Comparison of ENCODE assay signal across 28 cellular contexts in genomic region chr10:121531830-121532178, GRCh38.
A peak's percentile ranks its signal among the peaks of the same experiment; 100 is the strongest.
DNase-seq lines count a peak whose midpoint lies in the region; ATAC-seq, FAIRE-seq and TF ChIP-seq lines count a peak whose summit lies in the region.
"Had no signal": no experiment of that assay in that cellular context is flagged by ENCODE, and none has a peak within 500 bp of the region (broad histone marks: within the 10 kb centered on the region; RNA-seq: fewer than 3 reads in every experiment).

No MANE protein-coding gene starts in this region.

- no peak for FAIRE-seq in H1 (lab: Jason Lieb, UNC)
- FAIRE-seq: A549, GM12892 had no signal

- H3K27ac ChIP-seq in H9 (ENCODE audit: insufficient read length, low read depth, low read length) (no peak overlapping the region), H1 (ENCODE audit: low read depth, low read length) (no peak overlapping the region), substantia nigra (ENCODE audit: low read depth, low read length, poor library complexity, severe bottlenecking) (peak overlapping the region; percentile 99), heart left ventricle (no peak overlapping the region)
- H3K27ac ChIP-seq: A549; BLaER1 treated with 17β-estradiol and CSF1 and Interleukin-3, amounts not matched to agents 10 nM and 100 nM; SJCRH30 had no signal

- peaks cover 11% of the 10 kb centered on the region; the same call in 1 of the 2 replicates for H3K79me2 ChIP-seq in H9 (ENCODE audit: insufficient read depth, low read length)
- H3K79me2 ChIP-seq in H1 (ENCODE audit: control insufficient read depth in 1 of 2, insufficient read depth in 2 of 2, low read length in 2 of 2) = peaks cover 4 to 89% of the 10 kb centered on the region in 2 experiments; a peak in 3 of 4 replicates

- H3K27ac Mint-ChIP-seq in H9 (peak overlapping the region; percentile 63 to 86 (median 66); a peak in 2 of 7 replicates), WTC11 (0 out of 2 replicates have a peak overlapping the region, but pooled peaks have one; percentile 13), endothelial cell (ENCODE audit: unreplicated experiment) (no peak overlapping the region)
- no peak overlapping the region for H3K27ac Mint-ChIP-seq in activated naive CD8-positive, alpha-beta T cell treated with anti-CD3 and anti-CD28 coated beads, Interleukin-2, amount 50 U/mL, for 24 hours
- H3K27ac Mint-ChIP-seq: CD4-positive, alpha-beta memory T cell had no signal

- H3K9ac ChIP-seq in H9 (ENCODE audit: extremely low read depth, insufficient read length, low read length) = no peak overlapping the region
- no peak overlapping the region for H3K9ac ChIP-seq in H1 (replicated peaks in 1 of 4; ENCODE audit: extremely low read depth in 1 of 4, low read depth in 3 of 4, low read length in 3 of 4)
- H3K9ac ChIP-seq: BLaER1 treated with 17β-estradiol and CSF1 and Interleukin-3, amounts not matched to agents 10 nM and 100 nM had no signal

- WGBS in H9 (ENCODE audit: extremely low coverage, insufficient read length, low lambda C conversion rate) = no CpG with 5 or more reads among the region's 11 CpGs
- WGBS in H1 (ENCODE audit: extremely low coverage in 1 of 2, insufficient coverage in 1 of 2, insufficient read length in 1 of 2, insufficient replicate concordance in 2 of 2, low coverage in 1 of 2, low lambda C conversion rate in 2 of 2, missing lambda C conversion rate in 1 of 2), 2 experiments = 95% methylated on average over 11 of the region's 11 CpGs; no CpG with 5 or more reads in 1 of the 2 experiments
- WGBS in heart left ventricle, 4 donors = 92 to 94% (median 93%) methylated on average over 11 of the region's 11 CpGs

- H3K9me3 ChIP-seq in H9 (ENCODE audit: control insufficient read depth, low read depth, low read length) = no peaks in the 10 kb centered on the region
- no peaks in the 10 kb centered on the region for H3K9me3 ChIP-seq in H1 (ENCODE audit: insufficient read depth in 2 of 2, low read depth in 1 of 2, low read length in 1 of 2)
- no peaks in the 10 kb centered on the region for H3K9me3 ChIP-seq in heart left ventricle
- H3K9me3 ChIP-seq: A549; BLaER1 treated with 17β-estradiol and CSF1 and Interleukin-3, amounts not matched to agents 10 nM and 100 nM; SJCRH30 had no signal

- TF ChIP-seq RAD21 in H1 (IDR thresholded peaks at IDR 0.05 in 1 of 2, conservative IDR thresholded peaks at IDR 0.05 in 1 of 2; ENCODE audit: low read depth in 2 of 2, low read length in 2 of 2) = no peak

- H3K27me3 ChIP-seq in H9 (ENCODE audit: insufficient read depth, low read length) (no peaks in the 10 kb centered on the region), H1 (replicated peaks in 1 of 4; ENCODE audit: control insufficient read depth in 3 of 4, extremely low read depth in 1 of 4, insufficient read depth in 3 of 4, low read length in 3 of 4) (no peaks in the 10 kb centered on the region), heart left ventricle (peaks cover 0 to 4% (median 0%) of the 10 kb centered on the region in 9 donors)
- H3K27me3 ChIP-seq: BLaER1 treated with 17β-estradiol and CSF1 and Interleukin-3, amounts not matched to agents 10 nM and 100 nM; SJCRH30 had no signal

- intact Hi-C loops in heart left ventricle (cut with DNase I) = loop anchor here in 1 of 10 donors (5.0 kb wide), 1 partner anchor 45 kb away; no protein-coding TSS in a partner anchor

- no peak overlapping the region for H3T11ph ChIP-seq in H9 (ENCODE audit: low read length)

- H3K36me3 Mint-ChIP-seq in H9 (ENCODE audit: insufficient read depth in 1 of 3, low read depth in 3 of 3) = peaks cover 6 to 73% (median 64%) of the 10 kb centered on the region in 3 experiments; a peak in 6 of 7 replicates
- H3K36me3 Mint-ChIP-seq in WTC11 = peaks cover 40% of the 10 kb centered on the region
- H3K36me3 Mint-ChIP-seq in activated naive CD8-positive, alpha-beta T cell treated with anti-CD3 and anti-CD28 coated beads, Interleukin-2, amount 50 U/mL, for 24 hours (ENCODE audit: low read depth) = no peaks in the 10 kb centered on the region
- H3K36me3 Mint-ChIP-seq in endothelial cell (ENCODE audit: low read depth, unreplicated experiment) = no peaks in the 10 kb centered on the region
- H3K36me3 Mint-ChIP-seq: CD4-positive, alpha-beta memory T cell had no signal

- H2BK12ac ChIP-seq in H9 (ENCODE audit: insufficient read length, low read depth, low read length) (no peak overlapping the region), H1 (ENCODE audit: low read depth, low read length) (no peak overlapping the region)

- peaks cover 69 to 77% of the 10 kb centered on the region in 2 experiments for H3K4me1 Mint-ChIP-seq in H9
- H3K4me1 Mint-ChIP-seq in WTC11 = peaks cover 82% of the 10 kb centered on the region
- H3K4me1 Mint-ChIP-seq in activated naive CD8-positive, alpha-beta T cell treated with anti-CD3 and anti-CD28 coated beads, Interleukin-2, amount 50 U/mL, for 24 hours = no peaks in the 10 kb centered on the region
- H3K4me1 Mint-ChIP-seq in endothelial cell (ENCODE audit: unreplicated experiment) = no peaks in the 10 kb centered on the region

- POLR2A ChIA-PET in WTC11 (lab: Charles Lee) (no interaction called here), H1 (lab: Charles Lee; ENCODE audit: partially characterized antibody) (interaction anchor here (0.9 to 1.5 kb wide), 2 partner anchors 26 to 65 kb away, joined by 3 to 6 read pairs; no protein-coding TSS in a partner anchor)

- H2BK5ac ChIP-seq in H9 (ENCODE audit: insufficient read length, low read length) = no peak overlapping the region
- no peak overlapping the region for H2BK5ac ChIP-seq in H1 (ENCODE audit: low read depth, low read length)

- 0 out of 2 replicates have a peak, but pooled peaks cover 2% of the 10 kb centered on the region for H3K27me3 Mint-ChIP-seq in H9 (ENCODE audit: low read depth)
- no peaks in the 10 kb centered on the region for H3K27me3 Mint-ChIP-seq in WTC11 (ENCODE audit: low read depth)
- no peaks in the 10 kb centered on the region for H3K27me3 Mint-ChIP-seq in activated naive CD8-positive, alpha-beta T cell treated with anti-CD3 and anti-CD28 coated beads, Interleukin-2, amount 50 U/mL, for 24 hours
- peaks cover 2% of the 10 kb centered on the region for H3K27me3 Mint-ChIP-seq in endothelial cell (ENCODE audit: unreplicated experiment)

- H3K4ac ChIP-seq in H9 (ENCODE audit: low read depth, low read length) (no peak overlapping the region), H1 (replicated peaks; ENCODE audit: insufficient read length, low read depth, low read length) (no peak overlapping the region)

- CTCF ChIA-PET in WTC11 (lab: Charles Lee) (interaction anchor here (0.8 kb wide), 1 partner anchor 131 kb away, joined by 4 read pairs; no protein-coding TSS in a partner anchor), H1 (lab: Charles Lee; ENCODE audit: partially characterized antibody) (interaction anchor here (0.6 to 0.9 kb wide), 2 partner anchors 35 to 368 kb away, joined by 3 read pairs; no protein-coding TSS in a partner anchor)

- no peak for TF ChIP-seq EP300 in H1 (IDR thresholded peaks at IDR 0.05; ENCODE audit: borderline replicate concordance in 1 of 2, low read depth in 2 of 2, low read length in 2 of 2)

- TF ChIP-seq CTCF in H9 (conservative IDR thresholded peaks at IDR 0.05) (no peak), WTC11 (IDR thresholded peaks at IDR 0.05) (no peak), H1 (IDR thresholded peaks at IDR 0.05; ENCODE audit: control extremely low read depth in 1 of 3, insufficient read depth in 1 of 3, low read depth in 1 of 3, low read length in 3 of 3) (no peak), endothelial cell (IDR thresholded peaks at IDR 0.05; ENCODE audit: unreplicated experiment) (no peak), heart left ventricle (IDR thresholded peaks at IDR 0.05) (no peak)

- H3K4me3 ChIP-seq in H1 (ENCODE audit: extremely low read depth in 1 of 4, insufficient read depth in 2 of 4, low read depth in 3 of 4, low read length in 4 of 4) = no peak overlapping the region
- H3K4me3 ChIP-seq in heart left ventricle = no peak overlapping the region
- H3K4me3 ChIP-seq: A549; BLaER1 treated with 17β-estradiol and CSF1 and Interleukin-3, amounts not matched to agents 10 nM and 100 nM; SJCRH30 had no signal

- no peak overlapping the region for H3K56ac ChIP-seq in H9 (ENCODE audit: insufficient read length, low read depth, low read length)
- no peak overlapping the region for H3K56ac ChIP-seq in H1 (replicated peaks; ENCODE audit: insufficient read length, low read depth, low read length)

- H3K4me3 Mint-ChIP-seq in H9 (no peak overlapping the region), WTC11 (no peak overlapping the region), endothelial cell (ENCODE audit: unreplicated experiment) (no peak overlapping the region)
- no peak overlapping the region for H3K4me3 Mint-ChIP-seq in activated naive CD8-positive, alpha-beta T cell treated with anti-CD3 and anti-CD28 coated beads, Interleukin-2, amount 50 U/mL, for 24 hours
- H3K4me3 Mint-ChIP-seq: CD4-positive, alpha-beta memory T cell had no signal

- H4K20me1 ChIP-seq in H9 (ENCODE audit: control insufficient read depth, insufficient read depth, insufficient read length) = no peaks in the 10 kb centered on the region
- peaks cover 11 to 18% of the 10 kb centered on the region in 2 experiments for H4K20me1 ChIP-seq in H1 (replicated peaks in 1 of 2; ENCODE audit: control insufficient read depth in 1 of 2, insufficient read depth in 2 of 2, low read length in 2 of 2)
- H4K20me1 ChIP-seq: BLaER1 treated with 17β-estradiol and CSF1 and Interleukin-3, amounts not matched to agents 10 nM and 100 nM had no signal

- no peak for DNase-seq in H9
- DNase-seq in WTC11 (ENCODE audit: low spot score) = no peak
- no peak for DNase-seq in H1 (ENCODE audit: low read depth in 1 of 2, low spot score in 2 of 2)
- DNase-seq in substantia nigra (lab: John Stamatoyannopoulos, UW) = no peak
- DNase-seq in activated naive CD8-positive, alpha-beta T cell treated with anti-CD3 and anti-CD28 coated beads, Interleukin-2, amount 50 U/mL, for 24 hours = no peak
- DNase-seq in endothelial cell (ENCODE audit: low spot score) = no peak
- no peak for DNase-seq in heart left ventricle
- DNase-seq: AML-193; CD4-positive, alpha-beta memory T cell; COR-L47; DMS 273 treated with DMSO at 0.1 percent for 48 hours; DND-41; KG1; MM.1S; NCI-H1048; NCI-H1417; NCI-H1694; NCI-H2029 treated with DMSO at 0.1 percent for 48 hours; NCI-H446 treated with DMSO at 0.1 percent for 48 hours; NCI-H526; NCI-H82; NK-92 treated with Interleukin-12 subunit alpha and Interleukin-12 subunit beta, amount 100 ng/mL, for 24 hours; PC-3 had no signal

- H4K8ac ChIP-seq in H9 (replicated peaks; ENCODE audit: insufficient read length, low read depth, low read length) = no peak overlapping the region
- H4K8ac ChIP-seq in H1 (ENCODE audit: extremely low read depth, insufficient read depth, low read length) = no peak overlapping the region

- H2AK5ac ChIP-seq in H9 (ENCODE audit: insufficient read length, low read length) (no peak overlapping the region), H1 (ENCODE audit: low read depth, low read length) (no peak overlapping the region)

- no peak overlapping the region for H3K4me2 ChIP-seq in H9 (ENCODE audit: insufficient read depth, insufficient read length, low read length)
- H3K4me2 ChIP-seq in H1 (ENCODE audit: insufficient read depth in 1 of 2, low read depth in 2 of 2, low read length in 2 of 2) = no peak overlapping the region
- H3K4me2 ChIP-seq: A549 had no signal

- no peak overlapping the region for H4K91ac ChIP-seq in H9 (ENCODE audit: insufficient read length, low read depth, low read length)
- no peak overlapping the region for H4K91ac ChIP-seq in H1 (replicated peaks; ENCODE audit: insufficient read length, low read length)

- H3K23ac ChIP-seq in H9 (ENCODE audit: insufficient read length, low read depth, low read length) (no peak overlapping the region), H1 (ENCODE audit: insufficient read length) (no peak overlapping the region)

- H2BK20ac ChIP-seq in H9 (ENCODE audit: low read depth, low read length, poor library complexity, severe bottlenecking) (no peak overlapping the region), H1 (ENCODE audit: low read length) (no peak overlapping the region)

- H3K4me1 ChIP-seq in H9 (ENCODE audit: insufficient read depth, low read length) = peaks cover 6% of the 10 kb centered on the region; the same call in 1 of the 2 replicates
- peaks cover 0 to 13% (median 9%) of the 10 kb centered on the region in 4 experiments; a peak in 4 of 7 replicates for H3K4me1 ChIP-seq in H1 (replicated peaks in 1 of 4; ENCODE audit: control insufficient read depth in 3 of 4, insufficient read depth in 4 of 4, low read length in 3 of 4)
- H3K4me1 ChIP-seq in heart left ventricle = no peaks in the 10 kb centered on the region
- H3K4me1 ChIP-seq: A549, SJCRH30 had no signal

- H3K23me2 ChIP-seq in H9 (ENCODE audit: insufficient read length, low read depth, low read length, poor library complexity, severe bottlenecking) (no peaks in the 10 kb centered on the region), H1 (ENCODE audit: low read depth, low read length) (no peaks in the 10 kb centered on the region)

- H2BK15ac ChIP-seq in H9 (ENCODE audit: low read depth, low read length) (no peak overlapping the region), H1 (ENCODE audit: low read length) (no peak overlapping the region)

- H2AFZ ChIP-seq in H9 (ENCODE audit: low read length) = no peak overlapping the region
- H2AFZ ChIP-seq in H1 (ENCODE audit: low read length) = no peak overlapping the region

- H3K36me3 ChIP-seq in H1 (ENCODE audit: control insufficient read depth in 2 of 4, insufficient read depth in 4 of 4, low read length in 3 of 4) (peaks cover 4 to 40% (median 9%) of the 10 kb centered on the region in 4 experiments; a peak in 5 of 8 replicates), heart left ventricle (no peaks in the 10 kb centered on the region)
- H3K36me3 ChIP-seq: BLaER1 treated with 17β-estradiol and CSF1 and Interleukin-3, amounts not matched to agents 10 nM and 100 nM; SJCRH30 had no signal

- no peak for TF ChIP-seq POLR2A in H1 (IDR thresholded peaks at IDR 0.05; ENCODE audit: control extremely low read depth in 1 of 2, low read depth in 2 of 2, low read length in 2 of 2)
- no peak for TF ChIP-seq POLR2A in heart left ventricle (IDR thresholded peaks at IDR 0.05)

- no peak for ATAC-seq in WTC11
- no peak for ATAC-seq in activated naive CD8-positive, alpha-beta T cell treated with anti-CD3 and anti-CD28 coated beads, Interleukin-2, amount 50 U/mL, for 24 hours
- ATAC-seq in heart left ventricle = no peak
- ATAC-seq: A549, PC-3, SK-N-SH treated with all-trans-retinoic acid at 6 μM for 48 hours had no signal

- H3K9me3 Mint-ChIP-seq in H9 (no peaks in the 10 kb centered on the region), WTC11 (no peaks in the 10 kb centered on the region), endothelial cell (ENCODE audit: unreplicated experiment) (no peaks in the 10 kb centered on the region)
- no peaks in the 10 kb centered on the region for H3K9me3 Mint-ChIP-seq in activated naive CD8-positive, alpha-beta T cell treated with anti-CD3 and anti-CD28 coated beads, Interleukin-2, amount 50 U/mL, for 24 hours

- no peaks in the 10 kb centered on the region for H3K79me1 ChIP-seq in H9 (ENCODE audit: insufficient read depth, low read depth, low read length, poor library complexity, severe bottlenecking)
- peaks cover 26% of the 10 kb centered on the region for H3K79me1 ChIP-seq in H1 (ENCODE audit: low read depth, low read length)

- H4K5ac ChIP-seq in H9 (ENCODE audit: insufficient read length, low read depth, low read length) (no peak overlapping the region), H1 (ENCODE audit: insufficient read length, low read depth, low read length) (no peak overlapping the region)

- H3K14ac ChIP-seq in H9 (ENCODE audit: insufficient read depth, low read length) (no peak overlapping the region), H1 (ENCODE audit: insufficient read length) (no peak overlapping the region)

- no peak overlapping the region for H2BK120ac ChIP-seq in H9 (ENCODE audit: low read depth, low read length, poor library complexity, severe bottlenecking)
- H2BK120ac ChIP-seq in H1 (replicated peaks; ENCODE audit: low read depth, low read length) = no peak overlapping the region

- H3K18ac ChIP-seq in H9 (ENCODE audit: insufficient read length, low read depth, low read length) (no peak overlapping the region), H1 (ENCODE audit: extremely low read depth, low read length) (no peak overlapping the region)

Comparison
In these comparisons a context has a peak if more than half of its experiments do, and no peak if none do; other contexts are left out.
1. H3K27ac Mint-ChIP-seq: peak in H9 (3 of 3) and WTC11 (single experiment); none in activated naive CD8-positive, alpha-beta T cell treated with anti-CD3 and anti-CD28 coated beads, Interleukin-2, amount 50 U/mL, for 24 hours (single experiment) and endothelial cell (single experiment).